In the genomic region with DNA sequence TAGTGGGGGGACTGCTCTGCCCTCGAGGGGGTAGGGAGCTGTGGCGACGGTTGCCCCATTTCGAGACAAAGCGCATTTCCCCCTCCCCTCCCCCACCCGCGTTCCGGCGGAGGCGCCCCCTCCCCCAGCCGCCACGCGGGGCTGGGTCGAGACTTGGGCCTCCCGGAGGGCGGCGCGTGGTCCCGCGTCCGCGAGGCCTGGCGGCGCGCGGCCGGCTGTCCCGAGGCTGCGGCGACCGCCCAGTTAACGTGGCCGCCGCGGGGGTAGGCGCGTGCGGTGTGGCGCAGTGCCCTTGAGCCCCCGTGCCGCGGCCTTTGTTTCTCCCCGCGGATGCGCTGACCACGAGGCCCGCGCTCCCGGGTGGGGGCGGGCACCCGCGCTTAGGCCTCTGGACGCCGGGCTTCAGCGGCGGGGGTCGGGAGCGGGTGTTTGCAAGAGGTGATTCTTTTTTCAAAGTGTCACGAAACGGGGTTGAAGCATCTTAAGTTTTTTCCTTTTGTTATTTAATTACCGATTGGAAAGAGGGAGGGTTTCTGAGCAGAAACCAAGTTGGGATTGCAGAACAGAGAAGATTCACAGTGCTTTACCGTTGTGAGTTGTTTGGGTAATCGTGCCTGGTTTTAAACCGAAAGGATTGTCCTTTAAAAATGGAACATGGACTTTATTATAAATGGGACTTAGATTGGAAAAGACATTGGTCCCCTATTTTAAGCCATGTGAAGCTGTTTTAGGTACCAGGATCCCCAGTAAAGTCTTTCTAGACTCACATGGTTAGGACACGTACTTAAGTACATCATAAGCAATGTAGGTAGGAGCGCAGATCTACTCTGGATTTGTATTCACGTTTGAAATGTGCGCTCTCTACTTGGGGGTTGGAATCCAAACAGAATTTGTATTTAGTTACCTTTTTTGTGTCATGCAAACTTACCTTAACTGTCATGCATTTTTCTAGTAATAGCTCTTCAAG, we compare ENCODE assay signal across 8 cellular contexts. TPM values are rescaled to one million over a fixed set of nuclear protein-coding genes. Genes with fewer than 3 reads are reported as not detected.
DNase-seq lines count a peak whose midpoint lies in the region; ATAC-seq and TF ChIP-seq lines count a peak whose summit lies in the region.

No MANE protein-coding gene starts in this region.

- H3K27me3 Mint-ChIP-seq in GM23338 (ENCODE audit: insufficient read depth, low read depth, poor library complexity): peaks cover 42% of the 10 kb centered on the region
- H3K27me3 Mint-ChIP-seq in activated T-helper 17 cell treated with anti-CD3 and anti-CD28 coated beads, Interleukin-2, amount 50 U/mL, for 72 hours: no peaks in the 10 kb centered on the region
- H3K27me3 Mint-ChIP-seq in nephron progenitor cell (ENCODE audit: low read depth, poor library complexity): peaks cover 12% of the 10 kb centered on the region

- peaks cover 85% of the 10 kb centered on the region for H3K79me2 ChIP-seq in GM23338 (replicated peaks; ENCODE audit: insufficient read depth)

- no peak overlapping the region for H2AFZ ChIP-seq in GM23338

- peaks cover 41% of the 10 kb centered on the region for H3K36me3 ChIP-seq in GM23338 (ENCODE audit: insufficient read depth)

- H3K4me3 ChIP-seq in GM23338 (peak overlapping the region; percentile 71), fibroblast of the aortic adventitia (ENCODE audit: low read depth, low read length) (peak overlapping the region; percentile 90)

- H3K4me3 Mint-ChIP-seq in GM23338 (peak overlapping the region; percentile 96), nephron progenitor cell (peak overlapping the region; percentile 90)
- H3K4me3 Mint-ChIP-seq in activated T-helper 17 cell treated with anti-CD3 and anti-CD28 coated beads, Interleukin-2, amount 50 U/mL, for 72 hours: peak overlapping the region; percentile 100

- peaks cover 29% of the 10 kb centered on the region for H3K4me1 Mint-ChIP-seq in GM23338
- peaks cover 30% of the 10 kb centered on the region for H3K4me1 Mint-ChIP-seq in activated T-helper 17 cell treated with anti-CD3 and anti-CD28 coated beads, Interleukin-2, amount 50 U/mL, for 72 hours
- peaks cover 44% of the 10 kb centered on the region for H3K4me1 Mint-ChIP-seq in nephron progenitor cell

- no peaks in the 10 kb centered on the region for H3K27me3 ChIP-seq in GM23338 (ENCODE audit: insufficient read depth)

- no peaks in the 10 kb centered on the region; the same call in 1 of the 2 replicates for H3F3A ChIP-seq in GM23338 (replicated peaks; ENCODE audit: low read depth)

- DNase-seq in CMK (ENCODE audit: low read depth): peak; percentile 64
- DNase-seq in GM23338 (ENCODE audit: low spot score): peak; percentile 52
- DNase-seq in NCI-H748 treated with DMSO at 0.1 percent for 48 hours (lab: John Stamatoyannopoulos, UW): peak; percentile 39
- DNase-seq in fibroblast of the aortic adventitia (ENCODE audit: low read depth): no peak
- peak; percentile 66 for DNase-seq in nephron progenitor cell
- DNase-seq in superior temporal gyrus (ENCODE audit: extremely low spot score): peak; percentile 84
- DNase-seq in NCI-H446 treated with DMSO at 0.1 percent for 48 hours (lab: John Stamatoyannopoulos, UW): no peak

- H3K4me1 ChIP-seq in GM23338 (ENCODE audit: insufficient read depth): peaks cover 23% of the 10 kb centered on the region

- H4K20me1 ChIP-seq in GM23338 (replicated peaks; ENCODE audit: insufficient read depth): peaks cover 46% of the 10 kb centered on the region

- no peaks in the 10 kb centered on the region for H3K9me2 ChIP-seq in GM23338 (ENCODE audit: insufficient read depth)

- H3K4me2 ChIP-seq in GM23338: peak overlapping the region; percentile 81

- H3K36me3 Mint-ChIP-seq in GM23338 (ENCODE audit: low read depth) (peaks cover 90% of the 10 kb centered on the region), nephron progenitor cell (ENCODE audit: low read depth) (peaks cover 66% of the 10 kb centered on the region)
- peaks cover 91% of the 10 kb centered on the region for H3K36me3 Mint-ChIP-seq in activated T-helper 17 cell treated with anti-CD3 and anti-CD28 coated beads, Interleukin-2, amount 50 U/mL, for 72 hours (ENCODE audit: low read depth)

- ATAC-seq in GM23338: peak; percentile 7
- no peak for ATAC-seq in activated T-helper 17 cell treated with anti-CD3 and anti-CD28 coated beads, Interleukin-2, amount 50 U/mL, for 72 hours (replicated peaks)

- H3K27ac Mint-ChIP-seq in GM23338 (peak overlapping the region; percentile 97), nephron progenitor cell (peak overlapping the region; percentile 97)
- peak overlapping the region; percentile 83 for H3K27ac Mint-ChIP-seq in activated T-helper 17 cell treated with anti-CD3 and anti-CD28 coated beads, Interleukin-2, amount 50 U/mL, for 72 hours

- no peak for TF ChIP-seq CTCF in GM23338 (conservative IDR thresholded peaks at IDR 0.05; ENCODE audit: low read depth in 2 of 2)
- no peak for TF ChIP-seq CTCF in fibroblast of the aortic adventitia (IDR thresholded peaks at IDR 0.05; ENCODE audit: insufficient read depth, low read length)
- no peak for TF ChIP-seq CTCF in nephron progenitor cell (IDR thresholded peaks at IDR 0.05)

- peak overlapping the region; percentile 96 for H3K27ac ChIP-seq in GM23338 (ENCODE audit: low read depth)

- H3K9me3 Mint-ChIP-seq in GM23338: peaks cover 18% of the 10 kb centered on the region
- H3K9me3 Mint-ChIP-seq in activated T-helper 17 cell treated with anti-CD3 and anti-CD28 coated beads, Interleukin-2, amount 50 U/mL, for 72 hours: no peaks in the 10 kb centered on the region
- H3K9me3 Mint-ChIP-seq in nephron progenitor cell: peaks cover 3% of the 10 kb centered on the region

TF ChIP-seq in GM23338, 12 proteins besides CTCF, POLR2A, EP300 and RAD21 (continues in another document):
- TF ChIP-seq EZH2phosphoT487 (IDR thresholded peaks at IDR 0.05; ENCODE audit: unreplicated experiment) (no peak), ZNF331 (CRISPR knock-in tag; IDR thresholded peaks at IDR 0.05; ENCODE audit: low read depth) (no peak)
- TF ChIP-seq, protein P1, sequence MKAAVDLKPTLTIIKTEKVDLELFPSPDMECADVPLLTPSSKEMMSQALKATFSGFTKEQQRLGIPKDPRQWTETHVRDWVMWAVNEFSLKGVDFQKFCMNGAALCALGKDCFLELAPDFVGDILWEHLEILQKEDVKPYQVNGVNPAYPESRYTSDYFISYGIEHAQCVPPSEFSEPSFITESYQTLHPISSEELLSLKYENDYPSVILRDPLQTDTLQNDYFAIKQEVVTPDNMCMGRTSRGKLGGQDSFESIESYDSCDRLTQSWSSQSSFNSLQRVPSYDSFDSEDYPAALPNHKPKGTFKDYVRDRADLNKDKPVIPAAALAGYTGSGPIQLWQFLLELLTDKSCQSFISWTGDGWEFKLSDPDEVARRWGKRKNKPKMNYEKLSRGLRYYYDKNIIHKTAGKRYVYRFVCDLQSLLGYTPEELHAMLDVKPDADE (IDR thresholded peaks at IDR 0.05): no peak

RNA-seq across cellular contexts. Expression of a gene that starts 0.8 kb away (rescaled TPM):
- 249 and 272 TPM in 2 replicates for total RNA-seq in GM23338 (2014; rRNA removed; shearing (Covaris generic))
- 226 and 236 TPM in 2 replicates for polyA plus RNA-seq in GM23338 (2016; fragmentation: Nextera tagmentation; extraction: Ambion mirVana)
- 100 to 1,000 TPM; 179 to 242 TPM for total RNA-seq in activated T-helper 17 cell treated with anti-CD3 and anti-CD28 coated beads, Interleukin-2, amount 50 U/mL, for 72 hours
- total RNA-seq in fibroblast of the aortic adventitia (ENCODE audit: low replicate concordance): 160 and 225 TPM in 2 replicates

RNA-seq across cellular contexts. Expression of a gene that starts 1.8 kb away (rescaled TPM):
- 598 and 602 TPM in 2 replicates for total RNA-seq in GM23338 (2014; rRNA removed; shearing (Covaris generic))
- 1,534 and 1,577 TPM in 2 replicates for polyA plus RNA-seq in GM23338 (2016; fragmentation: Nextera tagmentation; extraction: Ambion mirVana)
- total RNA-seq in activated T-helper 17 cell treated with anti-CD3 and anti-CD28 coated beads, Interleukin-2, amount 50 U/mL, for 72 hours: 100 to 1,000 TPM; 491 to 882 TPM
- 141 and 234 TPM in 2 replicates for total RNA-seq in fibroblast of the aortic adventitia (ENCODE audit: low replicate concordance)

RNA-seq across cellular contexts. Expression of a gene that starts 50.3 kb away (rescaled TPM):
- 129 and 142 TPM in 2 replicates for total RNA-seq in GM23338 (2014; rRNA removed; shearing (Covaris generic))
- polyA plus RNA-seq in GM23338 (2016; fragmentation: Nextera tagmentation; extraction: Ambion mirVana): 62.0 and 66.4 TPM in 2 replicates
- total RNA-seq in activated T-helper 17 cell treated with anti-CD3 and anti-CD28 coated beads, Interleukin-2, amount 50 U/mL, for 72 hours: 10 to 100 TPM; 24.1 to 27.6 TPM
- total RNA-seq in fibroblast of the aortic adventitia (ENCODE audit: low replicate concordance): 0.18 and 1.2 TPM in 2 replicates

Comparison
In these comparisons a context has a peak if more than half of its experiments do, and no peak if none do; other contexts are left out.
1. DNase-seq: peak in CMK (single experiment), GM23338 (single experiment), NCI-H748 treated with DMSO at 0.1 percent for 48 hours (single experiment), nephron progenitor cell (single experiment) and superior temporal gyrus (single experiment); none in fibroblast of the aortic adventitia (single experiment) and NCI-H446 treated with DMSO at 0.1 percent for 48 hours (single experiment).
2. RNA of a gene that starts 50.3 kb away (total RNA-seq): 129 to 142 TPM in GM23338 and 24.1 to 27.6 TPM in activated T-helper 17 cell treated with anti-CD3 and anti-CD28 coated beads, Interleukin-2, amount 50 U/mL, for 72 hours; 0.18 to 1.2 TPM in fibroblast of the aortic adventitia; every median in the first group is over 10 times any median in the second.
3. Peak in every context shown above with its lines, with median percentiles within 50 percentile points of each other: H3K27ac Mint-ChIP-seq and H3K4me3 Mint-ChIP-seq.